8 cellular contexts compared by ENCODE assay signal in the genomic region with DNA sequence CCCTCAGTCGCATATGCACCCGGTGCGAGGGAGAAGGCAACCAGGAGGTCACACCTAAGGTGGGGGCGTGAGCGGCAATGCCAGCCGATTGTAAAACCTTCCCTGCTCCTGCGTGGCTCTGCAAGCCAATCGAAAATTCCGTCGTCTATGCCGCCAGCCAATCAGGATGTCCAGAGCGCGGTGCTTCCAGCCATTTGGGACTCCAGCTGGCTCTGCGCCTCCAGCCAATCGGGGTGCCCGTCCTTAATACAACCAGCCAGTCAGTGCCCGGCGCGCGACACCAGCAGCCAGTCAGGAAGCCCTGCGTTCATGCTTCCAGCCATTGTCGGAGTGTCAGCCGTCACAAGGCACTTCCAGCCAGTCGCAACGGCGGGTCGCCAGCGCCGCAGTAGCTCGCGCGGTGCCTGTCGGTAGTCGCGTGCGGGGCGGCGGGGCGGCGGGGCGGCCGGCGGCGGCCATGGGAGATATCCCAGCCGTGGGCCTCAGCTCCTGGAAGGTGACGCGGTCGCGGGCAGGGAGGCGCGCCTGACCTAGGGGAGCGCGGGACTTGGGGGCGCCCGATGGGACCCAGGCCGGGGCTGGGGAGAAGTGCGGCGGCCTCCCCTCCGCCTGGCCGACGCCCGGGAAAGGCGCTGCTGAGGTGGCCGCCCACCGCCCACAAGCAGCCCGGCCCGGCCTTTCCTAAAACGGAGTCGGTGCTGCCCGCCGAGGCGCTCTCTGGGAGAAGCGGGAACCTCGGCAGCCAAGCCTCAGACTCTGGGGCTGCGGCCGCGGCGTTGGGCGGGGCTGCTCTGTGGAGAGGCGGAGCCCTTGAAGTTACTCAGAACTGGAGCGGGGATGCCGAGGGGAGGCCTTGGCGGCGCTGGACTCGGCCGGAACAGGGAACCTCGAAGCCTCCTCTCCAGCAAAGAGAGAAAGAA. TPM values are rescaled to one million over a fixed set of nuclear protein-coding genes. Genes with fewer than 3 reads are reported as not detected.
DNase-seq lines count a peak whose midpoint lies in the region; ATAC-seq, FAIRE-seq and TF ChIP-seq lines count a peak whose summit lies in the region.

A gene (plus strand): TSS at position 340 of the 920 bp plus-strand sequence. CDS start 118 bp downstream, at position 458.

- peak; percentile 77 for TF ChIP-seq POLR2A in A549 (IDR thresholded peaks at IDR 0.05; ENCODE audit: low read length)

- peak within 1 kb of the TSS; percentile 49 for H3K9ac ChIP-seq in endocrine pancreas (ENCODE audit: control insufficient read depth, insufficient read depth, low read length)

- H3K9me3 ChIP-seq in A549 (peaks cover 5% of the 10 kb centered on the region), endocrine pancreas (ENCODE audit: control insufficient read depth, low read length) (no peaks in the 10 kb centered on the region)

- DNase-seq in A549 (ENCODE audit: low read depth in 1 of 2, low spot score in 1 of 2) = peak; percentile 98 to 99
- DNase-seq in NCI-H510A (lab: John Stamatoyannopoulos, UW) = peak; percentile 81
- DNase-seq in activated T-cell treated with anti-CD3 and anti-CD28 coated beads for 1 hour (ENCODE audit: low read depth) = peak; percentile 70
- peak; percentile 62 for DNase-seq in medulla oblongata (ENCODE audit: extremely low spot score)
- peak; percentile 68 to 79 for DNase-seq in stimulated activated CD4-positive, alpha-beta T cell treated with anti-CD3 and anti-CD28 coated beads, Interleukin-4, amount 100 ng/mL, for 48 hours (ENCODE audit: low read depth in 2 of 2)
- no peak for DNase-seq in NCI-H1048 (lab: John Stamatoyannopoulos, UW)

- peak; percentile 96 to 98 for ATAC-seq in A549
- ATAC-seq in GM21786 (IDR thresholded peaks at IDR 0.05; ENCODE audit: unreplicated experiment) = peak; percentile 59

- TF ChIP-seq CTCF in A549 (IDR thresholded peaks at IDR 0.05) = no peak

- FAIRE-seq in A549 (lab: Jason Lieb, UNC) = peak; percentile 91

- CTCF ChIA-PET in A549 (lab: Yijun Ruan, JAX) = interaction anchor here (0.6 to 8.0 kb wide), 9 partner anchors 9 to 1576 kb away, joined by 3 to 67 read pairs (median 5); no protein-coding TSS in a partner anchor

- no peaks in the 10 kb centered on the region for H3K36me3 ChIP-seq in endocrine pancreas (ENCODE audit: control insufficient read depth, insufficient read depth, low read length)

- 11% methylated on average over 20 of the region's 87 CpGs for WGBS in A549 (ENCODE audit: missing lambda C conversion rate)

- H3K27me3 ChIP-seq in endocrine pancreas (ENCODE audit: control insufficient read depth, insufficient read depth, low read length) = no peaks in the 10 kb centered on the region

- H3K4me3 ChIP-seq in A549 (peak within 1 kb of the TSS; percentile 77), endocrine pancreas (ENCODE audit: control insufficient read depth, insufficient read depth, low read length) (no peak within 1 kb of the TSS)

- TF ChIP-seq EP300 in A549 (IDR thresholded peaks at IDR 0.05) = no peak

- no peak for TF ChIP-seq RAD21 in A549 (conservative IDR thresholded peaks at IDR 0.05 in 1 of 2, IDR thresholded peaks at IDR 0.05 in 1 of 2)

- POLR2A ChIA-PET in A549 (lab: Yijun Ruan, JAX) = interaction anchor here (0.6 to 1.9 kb wide), 10 partner anchors 11 to 1041 kb away, joined by 3 to 18 read pairs (median 4); a partner anchor contains a TSS

- peaks cover 33% of the 10 kb centered on the region; the same call in 2 of the 3 replicates for H3K4me1 ChIP-seq in A549
- H3K4me1 ChIP-seq in endocrine pancreas (ENCODE audit: control insufficient read depth, insufficient read depth, low read length) = no peaks in the 10 kb centered on the region

- peak within 1 kb of the TSS; percentile 85 for H3K4me2 ChIP-seq in A549

- H3K27ac ChIP-seq in A549 = peak within 1 kb of the TSS; percentile 93 to 96

TF ChIP-seq in A549, 52 proteins besides CTCF, POLR2A, EP300 and RAD21 (continues in another document):
- TF ChIP-seq ZFP36 (IDR thresholded peaks at IDR 0.05; ENCODE audit: borderline replicate concordance, partially characterized antibody) = no peak
- no peak for TF ChIP-seq KDM1A (IDR thresholded peaks at IDR 0.05; ENCODE audit: low read depth)
- peak; percentile 97 for TF ChIP-seq HOXB5 (CRISPR knock-in tag; IDR thresholded peaks at IDR 0.05)
- TF ChIP-seq NPAS2 (CRISPR knock-in tag; IDR thresholded peaks at IDR 0.05; ENCODE audit: borderline replicate concordance) = peak; percentile 85; the same call in 1 of the 2 replicates
- TF ChIP-seq SMC3 (IDR thresholded peaks at IDR 0.05) = no peak
- TF ChIP-seq GATA3 (IDR thresholded peaks at IDR 0.05; ENCODE audit: borderline replicate concordance) = 0 out of 2 replicates have a peak, but pooled peaks have one; percentile 23
- TF ChIP-seq, protein P1, sequence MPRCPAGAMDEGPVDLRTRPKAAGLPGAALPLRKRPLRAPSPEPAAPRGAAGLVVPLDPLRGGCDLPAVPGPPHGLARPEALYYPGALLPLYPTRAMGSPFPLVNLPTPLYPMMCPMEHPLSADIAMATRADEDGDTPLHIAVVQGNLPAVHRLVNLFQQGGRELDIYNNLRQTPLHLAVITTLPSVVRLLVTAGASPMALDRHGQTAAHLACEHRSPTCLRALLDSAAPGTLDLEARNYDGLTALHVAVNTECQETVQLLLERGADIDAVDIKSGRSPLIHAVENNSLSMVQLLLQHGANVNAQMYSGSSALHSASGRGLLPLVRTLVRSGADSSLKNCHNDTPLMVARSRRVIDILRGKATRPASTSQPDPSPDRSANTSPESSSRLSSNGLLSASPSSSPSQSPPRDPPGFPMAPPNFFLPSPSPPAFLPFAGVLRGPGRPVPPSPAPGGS (IDR thresholded peaks at IDR 0.05) = 0 out of 3 replicates have a peak, but pooled peaks have one; percentile 25
- TF ChIP-seq, protein P2, sequence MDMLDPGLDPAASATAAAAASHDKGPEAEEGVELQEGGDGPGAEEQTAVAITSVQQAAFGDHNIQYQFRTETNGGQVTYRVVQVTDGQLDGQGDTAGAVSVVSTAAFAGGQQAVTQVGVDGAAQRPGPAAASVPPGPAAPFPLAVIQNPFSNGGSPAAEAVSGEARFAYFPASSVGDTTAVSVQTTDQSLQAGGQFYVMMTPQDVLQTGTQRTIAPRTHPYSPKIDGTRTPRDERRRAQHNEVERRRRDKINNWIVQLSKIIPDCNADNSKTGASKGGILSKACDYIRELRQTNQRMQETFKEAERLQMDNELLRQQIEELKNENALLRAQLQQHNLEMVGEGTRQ (IDR thresholded peaks at IDR 0.05) = peak; percentile 58; the same call in 1 of the 2 replicates
- peak; percentile 98 for TF ChIP-seq TFCP2L1 (CRISPR knock-in tag; IDR thresholded peaks at IDR 0.05)
- peak; percentile 95 for TF ChIP-seq FOXS1 (CRISPR knock-in tag; IDR thresholded peaks at IDR 0.05)
- no peak for TF ChIP-seq JUNB (IDR thresholded peaks at IDR 0.05)
- TF ChIP-seq, protein P3, sequence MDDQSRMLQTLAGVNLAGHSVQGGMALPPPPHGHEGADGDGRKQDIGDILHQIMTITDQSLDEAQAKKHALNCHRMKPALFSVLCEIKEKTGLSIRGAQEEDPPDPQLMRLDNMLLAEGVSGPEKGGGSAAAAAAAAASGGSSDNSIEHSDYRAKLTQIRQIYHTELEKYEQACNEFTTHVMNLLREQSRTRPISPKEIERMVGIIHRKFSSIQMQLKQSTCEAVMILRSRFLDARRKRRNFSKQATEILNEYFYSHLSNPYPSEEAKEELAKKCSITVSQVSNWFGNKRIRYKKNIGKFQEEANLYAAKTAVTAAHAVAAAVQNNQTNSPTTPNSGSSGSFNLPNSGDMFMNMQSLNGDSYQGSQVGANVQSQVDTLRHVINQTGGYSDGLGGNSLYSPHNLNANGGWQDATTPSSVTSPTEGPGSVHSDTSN (IDR thresholded peaks at IDR 0.05) = peak; percentile 94
- TF ChIP-seq, protein P4, sequence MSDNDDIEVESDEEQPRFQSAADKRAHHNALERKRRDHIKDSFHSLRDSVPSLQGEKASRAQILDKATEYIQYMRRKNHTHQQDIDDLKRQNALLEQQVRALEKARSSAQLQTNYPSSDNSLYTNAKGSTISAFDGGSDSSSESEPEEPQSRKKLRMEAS (IDR thresholded peaks at IDR 0.05) = peak; percentile 92
- TF ChIP-seq, protein P5, sequence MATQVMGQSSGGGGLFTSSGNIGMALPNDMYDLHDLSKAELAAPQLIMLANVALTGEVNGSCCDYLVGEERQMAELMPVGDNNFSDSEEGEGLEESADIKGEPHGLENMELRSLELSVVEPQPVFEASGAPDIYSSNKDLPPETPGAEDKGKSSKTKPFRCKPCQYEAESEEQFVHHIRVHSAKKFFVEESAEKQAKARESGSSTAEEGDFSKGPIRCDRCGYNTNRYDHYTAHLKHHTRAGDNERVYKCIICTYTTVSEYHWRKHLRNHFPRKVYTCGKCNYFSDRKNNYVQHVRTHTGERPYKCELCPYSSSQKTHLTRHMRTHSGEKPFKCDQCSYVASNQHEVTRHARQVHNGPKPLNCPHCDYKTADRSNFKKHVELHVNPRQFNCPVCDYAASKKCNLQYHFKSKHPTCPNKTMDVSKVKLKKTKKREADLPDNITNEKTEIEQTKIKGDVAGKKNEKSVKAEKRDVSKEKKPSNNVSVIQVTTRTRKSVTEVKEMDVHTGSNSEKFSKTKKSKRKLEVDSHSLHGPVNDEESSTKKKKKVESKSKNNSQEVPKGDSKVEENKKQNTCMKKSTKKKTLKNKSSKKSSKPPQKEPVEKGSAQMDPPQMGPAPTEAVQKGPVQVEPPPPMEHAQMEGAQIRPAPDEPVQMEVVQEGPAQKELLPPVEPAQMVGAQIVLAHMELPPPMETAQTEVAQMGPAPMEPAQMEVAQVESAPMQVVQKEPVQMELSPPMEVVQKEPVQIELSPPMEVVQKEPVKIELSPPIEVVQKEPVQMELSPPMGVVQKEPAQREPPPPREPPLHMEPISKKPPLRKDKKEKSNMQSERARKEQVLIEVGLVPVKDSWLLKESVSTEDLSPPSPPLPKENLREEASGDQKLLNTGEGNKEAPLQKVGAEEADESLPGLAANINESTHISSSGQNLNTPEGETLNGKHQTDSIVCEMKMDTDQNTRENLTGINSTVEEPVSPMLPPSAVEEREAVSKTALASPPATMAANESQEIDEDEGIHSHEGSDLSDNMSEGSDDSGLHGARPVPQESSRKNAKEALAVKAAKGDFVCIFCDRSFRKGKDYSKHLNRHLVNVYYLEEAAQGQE (IDR thresholded peaks at IDR 0.05) = peak; percentile 75
- TF ChIP-seq BHLHE40 (IDR thresholded peaks at IDR 0.05; ENCODE audit: low read depth, low read length) = peak; percentile 48
- 0 out of 2 replicates have a peak, but pooled peaks have one; percentile 26 for TF ChIP-seq RARB (CRISPR knock-in tag; IDR thresholded peaks at IDR 0.05)
- TF ChIP-seq EHF (CRISPR knock-in tag; IDR thresholded peaks at IDR 0.05) = peak; percentile 98
- peak in 1 of 2 experiments; percentile 93; a peak in 4 of 5 replicates for TF ChIP-seq JUN (IDR thresholded peaks at IDR 0.05)
- TF ChIP-seq RFX5 (IDR thresholded peaks at IDR 0.05) = peak; percentile 90

RNA-seq across cellular contexts. Expression of the gene that starts here (rescaled TPM):
- polyA plus RNA-seq in A549 (2011; rRNA removed) (17.5 and 20.0 TPM in 2 replicates), A549 (2017; fragmentation: RNase III; extraction: RNeasy Plus Mini Kit Qiagen cat#74134 plus additional on column Dnase treatment) (10.5 to 15.2 TPM (median 11.2 TPM) in 3 replicates)
- polyA plus RNA-seq in A549 (2012; cell fraction: cytosol; rRNA removed) = 12.0 and 14.8 TPM in 2 replicates
- 25.9 and 28.9 TPM in 2 replicates for polyA plus RNA-seq in A549 (2012; cell fraction: nucleus; rRNA removed)
- 139 and 226 TPM in 2 replicates for polyA minus RNA-seq in A549 (2011; rRNA and poly(A)+ RNA removed)
